In the genomic region with DNA sequence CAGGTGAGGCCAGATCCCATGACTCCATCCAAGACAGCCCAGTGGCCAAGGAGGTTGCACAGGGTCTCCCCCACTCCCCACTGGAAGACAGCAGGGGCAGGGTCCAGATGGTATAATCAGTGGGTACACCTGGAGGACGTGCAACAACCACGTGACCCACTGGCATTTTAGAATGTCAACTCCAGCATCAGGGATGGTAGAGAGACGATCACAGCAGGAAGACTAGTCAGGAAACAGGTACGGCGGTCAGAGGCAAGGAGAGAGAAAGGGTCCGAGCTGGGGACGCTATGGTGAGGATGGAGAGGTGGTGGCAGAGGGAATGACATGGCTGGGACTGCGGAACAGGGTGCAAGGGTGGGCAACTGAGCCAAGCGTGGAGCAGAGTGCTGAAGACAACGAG, we compare ENCODE assay signal across 1 cellular context.
A peak's percentile ranks its signal among the peaks of the same experiment; 100 is the strongest.
TF ChIP-seq lines count a peak whose summit lies in the region.

No MANE protein-coding gene starts in this region.

TF ChIP-seq in K562, 482 proteins besides CTCF, POLR2A, EP300 and RAD21:
- 0 out of 2 replicates have a peak, but pooled peaks have one; percentile 47 for TF ChIP-seq SUPT5H (IDR thresholded peaks at IDR 0.05)
- no peak for TF ChIP-seq ETV1 (tag; conservative IDR thresholded peaks at IDR 0.05; ENCODE audit: low read depth)
